Comparison of ENCODE assay signal across 8 cellular contexts in genomic region chr3:128496602-128497304, GRCh38. TPM values are rescaled to one million over a fixed set of nuclear protein-coding genes. Genes with fewer than 3 reads are reported as not detected.
A peak's percentile ranks its signal among the peaks of the same experiment; 100 is the strongest.
DNase-seq lines count a peak whose midpoint lies in the region; ATAC-seq and TF ChIP-seq lines count a peak whose summit lies in the region.

No MANE protein-coding gene starts in this region.

- no peaks in the 10 kb centered on the region for H3K36me3 ChIP-seq in right atrium auricular region

- ATAC-seq in Right ventricle myocardium inferior (no peak), GM19324 (IDR thresholded peaks at IDR 0.05; ENCODE audit: low FRiP score, unreplicated experiment) (no peak), HG02884 (IDR thresholded peaks at IDR 0.05; ENCODE audit: unreplicated experiment) (no peak), HG03520 (IDR thresholded peaks at IDR 0.05; ENCODE audit: unreplicated experiment) (no peak)

- peak overlapping the region in 1 of 2 donors; percentile 63 for H3K4me3 ChIP-seq in right atrium auricular region

- peaks cover 9 to 17% of the 10 kb centered on the region in 2 donors for H3K27me3 ChIP-seq in right atrium auricular region

- no peak overlapping the region for H3K27ac ChIP-seq in right atrium auricular region

- DNase-seq in Right ventricle myocardium inferior (ENCODE audit: missing footprints): peak; percentile 72
- no peak for DNase-seq in right atrium auricular region (ENCODE audit: low spot score)
- peak; percentile 48 for DNase-seq in astrocyte of the hippocampus (ENCODE audit: low read depth, low spot score)
- peak; percentile 9 for DNase-seq in medulla oblongata (ENCODE audit: extremely low spot score)
- DNase-seq in activated CD4-positive, CD25-positive, alpha-beta regulatory T cell treated with anti-CD3 and anti-CD28 coated beads, Interleukin-2, amount 50 U/mL, for 72 hours: no peak

- no peaks in the 10 kb centered on the region for H3K9me3 ChIP-seq in right atrium auricular region

- no peak for TF ChIP-seq CTCF in right atrium auricular region (IDR thresholded peaks at IDR 0.05)

- H3K4me1 ChIP-seq in right atrium auricular region: peaks cover 0 to 33% of the 10 kb centered on the region in 2 donors

- intact Hi-C loops in Right ventricle myocardium inferior (cut with DNase I): loop anchor here (2.0 to 5.0 kb wide), 6 partner anchors 69 to 399 kb away; no protein-coding TSS in a partner anchor

RNA-seq across cellular contexts. Expression of gene GATA2, which starts 3.8 kb away (rescaled TPM):
- total RNA-seq in Right ventricle myocardium inferior (9.1 TPM), right atrium auricular region (10 to 100 TPM; 17.7 to 26.1 TPM)

RNA-seq across cellular contexts. Expression of gene DNAJB8, which starts 30.1 kb away (rescaled TPM):
- total RNA-seq in Right ventricle myocardium inferior (not detected), right atrium auricular region (not detected)

Comparison
In these comparisons a context has a peak if more than half of its experiments do, and no peak if none do; other contexts are left out.
1. DNase-seq: peak in Right ventricle myocardium inferior (single experiment), astrocyte of the hippocampus (single experiment) and medulla oblongata (single experiment); none in right atrium auricular region (single experiment) and activated CD4-positive, CD25-positive, alpha-beta regulatory T cell treated with anti-CD3 and anti-CD28 coated beads, Interleukin-2, amount 50 U/mL, for 72 hours (single experiment).